ENCODE assay signal across 12 cellular contexts in genomic region chr19:4284176-4284958, GRCh38. TPM values are rescaled to one million over a fixed set of nuclear protein-coding genes. Genes with fewer than 3 reads are reported as not detected.
DNase-seq lines count a peak whose midpoint lies in the region; ATAC-seq and TF ChIP-seq lines count a peak whose summit lies in the region.
"Had no signal": no experiment of that assay in that cellular context is flagged by ENCODE, and none has a peak within 500 bp of the region (broad histone marks: within the 10 kb centered on the region; RNA-seq: fewer than 3 reads in every experiment).

No MANE protein-coding gene starts in this region.

- H3K4me1 ChIP-seq in PC-3 (ENCODE audit: insufficient read depth, low read length) = no peaks in the 10 kb centered on the region
- peaks cover 0 to 23% (median 13%) of the 10 kb centered on the region in 4 donors for H3K4me1 ChIP-seq in transverse colon
- peaks cover 0 to 4% of the 10 kb centered on the region in 2 donors for H3K4me1 ChIP-seq in gastrocnemius medialis

- H3K27me3 ChIP-seq in PC-3 (ENCODE audit: low read length) (peaks cover 9% of the 10 kb centered on the region), transverse colon (peaks cover 45% of the 10 kb centered on the region), gastrocnemius medialis (peaks cover 21 to 29% (median 27%) of the 10 kb centered on the region in 3 donors)

- H3K4me2 ChIP-seq in PC-3 (ENCODE audit: low read length) = no peak overlapping the region

- H3K4me3 ChIP-seq in PC-3 (ENCODE audit: low read length) (no peak overlapping the region), transverse colon (peak overlapping the region in 3 of 4 donors; percentile 32 to 63 (median 61)), gastrocnemius medialis (no peak overlapping the region)

- no peaks in the 10 kb centered on the region for H3K9me2 ChIP-seq in PC-3 (replicated peaks; ENCODE audit: low read length)

- DNase-seq in stimulated activated CD4-positive, alpha-beta T cell treated with anti-CD3 and anti-CD28 coated beads, Interleukin-15, amount 100 ng/mL, for 24 hours = peak; percentile 41
- no peak for DNase-seq in stimulated activated CD4-positive, alpha-beta T cell treated with anti-CD3 and anti-CD28 coated beads, Interleukin-1b, Interleukin-23, amount 100 ng/mL, for 48 hours
- DNase-seq in PC-3 (peak; percentile 48), glomerular visceral epithelial cell (ENCODE audit: extremely low spot score) (peak; percentile 18), transverse colon (peak; percentile 90), gastrocnemius medialis (no peak)
- DNase-seq: activated naive CD8-positive, alpha-beta T cell treated with anti-CD3 and anti-CD28 coated beads, Interleukin-2, amount 10 ng/mL, durations not matched to agents 7 days and 5 days; CD4-positive, alpha-beta T cell; NCI-H1694 had no signal

- BruUV-seq in PC-3 (replicated peaks; lab: Mats Ljungman, UMichigan) = no TSS peak

- H3K9me3 ChIP-seq in PC-3 (ENCODE audit: low read length) = no peaks in the 10 kb centered on the region
- no peaks in the 10 kb centered on the region for H3K9me3 ChIP-seq in transverse colon
- H3K9me3 ChIP-seq in gastrocnemius medialis = no peaks in the 10 kb centered on the region

- no peak for TF ChIP-seq EP300 in transverse colon (IDR thresholded peaks at IDR 0.05; ENCODE audit: low read depth)

- no peaks in the 10 kb centered on the region for H3F3A ChIP-seq in PC-3 (ENCODE audit: low read length, unreplicated experiment)

- TF ChIP-seq POLR2A in transverse colon (IDR thresholded peaks at IDR 0.05) (peak; percentile 62), gastrocnemius medialis (IDR thresholded peaks at IDR 0.05) (no peak)

- no peak overlapping the region for H3K9ac ChIP-seq in PC-3 (ENCODE audit: low read length)

- CTCF ChIA-PET in PC-3 (lab: Charles Lee) = no interaction called here

- 20 to 27% methylated on average over 1 to 20 of the region's 20 CpGs for WGBS in transverse colon (ENCODE audit: low coverage in 1 of 2), 2 donors

- TF ChIP-seq CTCF in PC-3 (conservative IDR thresholded peaks at IDR 0.05; ENCODE audit: low read depth, low read length) (no peak), transverse colon (IDR thresholded peaks at IDR 0.05) (no peak), gastrocnemius medialis (IDR thresholded peaks at IDR 0.05 in 4 of 5, conservative IDR thresholded peaks at IDR 0.05 in 1 of 5) (no peak)

- no peak for ATAC-seq in PC-3
- ATAC-seq in gastrocnemius medialis = no peak
- ATAC-seq in HG02798 (IDR thresholded peaks at IDR 0.05; ENCODE audit: poor library complexity, unreplicated experiment) = no peak
- no peak for ATAC-seq in HG02610 (IDR thresholded peaks at IDR 0.05; ENCODE audit: unreplicated experiment)

- no peak overlapping the region for H3K27ac ChIP-seq in PC-3 (ENCODE audit: low read length)
- peak overlapping the region; percentile 69 to 87 (median 78) for H3K27ac ChIP-seq in transverse colon
- no peak overlapping the region for H3K27ac ChIP-seq in gastrocnemius medialis

- no peak overlapping the region for H2AFZ ChIP-seq in PC-3 (ENCODE audit: low read length)

- no peaks in the 10 kb centered on the region for H3K79me2 ChIP-seq in PC-3 (ENCODE audit: low read length)

- POLR2A ChIA-PET in PC-3 (lab: Charles Lee; ENCODE audit: unreplicated experiment) = no interaction called here

- no peaks in the 10 kb centered on the region for H4K20me1 ChIP-seq in PC-3 (ENCODE audit: low read length)

- in situ Hi-C loops in transverse colon (cut with MboI; ENCODE audit: low pct_ligation_motif_present in 1 of 4, low pct_unique_long_range_greater_than_20kb in 1 of 4, low sequenced_read_pairs in 3 of 4) (no loop called here), gastrocnemius medialis (cut with MboI; ENCODE audit: low sequenced_read_pairs in 4 of 4) (no loop called here)

- no peaks in the 10 kb centered on the region for H3K36me3 ChIP-seq in PC-3 (ENCODE audit: low read depth, low read length)
- no peaks in the 10 kb centered on the region for H3K36me3 ChIP-seq in transverse colon
- H3K36me3 ChIP-seq in gastrocnemius medialis = no peaks in the 10 kb centered on the region

- intact Hi-C loops in PC-3 (cut with micrococcal nuclease) (no loop called here), transverse colon (cut with DNase I; ENCODE audit: low total_unique reads) (no loop called here), gastrocnemius medialis (cut with DNase I; ENCODE audit: low total_unique reads) (no loop called here)

RNA-seq across cellular contexts. Expression of gene SHD, which starts 5.3 kb away (rescaled TPM):
- 0.11 TPM in 1 of 2 replicates, not detected in the other for total RNA-seq in PC-3 (2014; rRNA removed)
- 10 to 100 TPM in 3 of 4 donors, 1 to 10 TPM in 1; 7.6 to 51.4 (median 27.5) TPM for total RNA-seq in transverse colon
- under 1 TPM in 1 of 4 donors, not detected in 3; 0.26 TPM for total RNA-seq in gastrocnemius medialis
- total RNA-seq: activated naive CD8-positive, alpha-beta T cell treated with anti-CD3 and anti-CD28 coated beads, Interleukin-2, amount 10 ng/mL, durations not matched to agents 7 days and 5 days; epithelial cell of proximal tubule had no signal

RNA-seq across cellular contexts. Expression of gene TMIGD2, which starts 17.8 kb away (rescaled TPM):
- total RNA-seq in PC-3 (2014; rRNA removed) (not detected in 2 replicates), transverse colon (1 to 10 TPM in 2 of 4 donors, not detected in 2; 3.8 to 4.8 TPM), gastrocnemius medialis (not detected)
- total RNA-seq: epithelial cell of proximal tubule had no signal

RNA-seq across cellular contexts. Expression of gene FSD1, which starts 20.0 kb away (rescaled TPM):
- 8.7 and 11.3 TPM in 2 replicates for total RNA-seq in PC-3 (2014; rRNA removed)
- total RNA-seq in transverse colon = 1 to 10 TPM in 2 of 4 donors, under 1 TPM in 1, not detected in 1; 0.68 to 2.9 (median 1.5) TPM
- not detected for total RNA-seq in gastrocnemius medialis

RNA-seq across cellular contexts. Expression of gene YJU2, which starts 37.5 kb away (rescaled TPM):
- total RNA-seq in PC-3 (2014; rRNA removed) (33.1 and 45.6 TPM in 2 replicates), transverse colon (10 to 100 TPM in 3 of 4 donors, 1 to 10 TPM in 1; 9.6 to 24.3 (median 17.1) TPM), gastrocnemius medialis (10 to 100 TPM; 13.5 to 37.8 (median 19.9) TPM)

RNA-seq across cellular contexts. Expression of gene STAP2, which starts 54.3 kb away (rescaled TPM):
- total RNA-seq in PC-3 (2014; rRNA removed) (71.1 and 72.6 TPM in 2 replicates), transverse colon (100 to 1,000 TPM; 146 to 680 (median 245) TPM), gastrocnemius medialis (1 to 10 TPM in 2 of 4 donors, under 1 TPM in 1, not detected in 1; 0.94 to 2.1 (median 1.3) TPM)

Comparison
In these comparisons a context has a peak if more than half of its experiments do, and no peak if none do; other contexts are left out.
1. DNase-seq: peak in stimulated activated CD4-positive, alpha-beta T cell treated with anti-CD3 and anti-CD28 coated beads, Interleukin-15, amount 100 ng/mL, for 24 hours (single experiment), PC-3 (single experiment), glomerular visceral epithelial cell (single experiment) and transverse colon (single experiment); none in stimulated activated CD4-positive, alpha-beta T cell treated with anti-CD3 and anti-CD28 coated beads, Interleukin-1b, Interleukin-23, amount 100 ng/mL, for 48 hours (single experiment) and gastrocnemius medialis (0 of 2).
2. H3K27ac ChIP-seq: peak in transverse colon (4 of 4); none in PC-3 (single experiment) and gastrocnemius medialis (0 of 4).
3. H3K4me3 ChIP-seq: peak in transverse colon (3 of 4); none in PC-3 (single experiment) and gastrocnemius medialis (0 of 4).